In the genomic region with DNA sequence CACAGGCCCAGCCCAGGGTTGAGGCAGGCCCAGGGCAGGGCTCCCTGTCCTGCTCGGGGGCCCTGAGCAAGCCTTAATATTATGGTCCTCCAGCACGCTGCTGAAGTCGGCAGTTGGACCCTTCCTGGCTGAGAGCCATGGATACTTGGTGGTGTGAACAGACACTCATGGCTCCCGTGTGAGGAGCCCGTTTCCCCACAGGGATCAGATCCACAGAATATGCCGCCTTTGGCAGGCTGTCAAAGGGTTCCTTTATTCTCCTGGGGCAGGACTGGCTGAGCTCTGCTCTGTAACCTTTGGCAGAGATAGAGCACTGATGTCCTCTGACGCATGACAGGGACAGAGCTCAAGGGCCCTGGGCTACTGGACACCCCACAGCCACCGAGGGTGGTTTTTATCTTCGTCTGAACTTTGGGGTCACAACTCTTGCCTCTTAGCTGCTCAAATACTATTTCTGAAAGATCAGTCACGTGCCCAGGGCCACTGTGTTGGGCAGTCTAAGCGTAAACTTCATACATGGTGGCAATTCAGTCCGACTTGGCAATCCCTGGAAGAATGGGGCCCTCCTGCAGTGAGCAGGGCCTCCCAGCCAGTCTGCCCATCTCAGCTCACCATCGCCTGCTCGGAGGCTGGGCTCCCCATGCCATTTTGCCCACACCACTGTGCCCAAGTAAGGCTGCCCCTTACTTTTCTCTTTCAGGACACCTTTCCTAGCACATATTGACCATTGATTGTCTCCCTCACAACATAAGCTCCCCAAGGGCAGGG, we compare ENCODE assay signal across 17 cellular contexts. TPM values are rescaled to one million over a fixed set of nuclear protein-coding genes. Genes with fewer than 3 reads are reported as not detected.
DNase-seq lines count a peak whose midpoint lies in the region; ATAC-seq, FAIRE-seq and TF ChIP-seq lines count a peak whose summit lies in the region.
"Had no signal": no experiment of that assay in that cellular context is flagged by ENCODE, and none has a peak within 500 bp of the region (broad histone marks: within the 10 kb centered on the region; RNA-seq: fewer than 3 reads in every experiment).

No MANE protein-coding gene starts in this region.

- H3K4me1 ChIP-seq in K562 (replicated peaks in 1 of 2; ENCODE audit: control insufficient read depth in 2 of 2, insufficient read depth in 2 of 2, low read length in 2 of 2), result peaks cover 0 to 4% of the 10 kb centered on the region in 2 experiments; a peak in 2 of 5 replicates
- H3K4me1 ChIP-seq in liver (ENCODE audit: control insufficient read depth in 4 of 4, insufficient read depth in 4 of 4, low read length in 3 of 4), result peaks cover 16 to 53% (median 46%) of the 10 kb centered on the region in 4 donors
- H3K4me1 ChIP-seq in vagina, result peaks cover 18% of the 10 kb centered on the region
- peaks cover 25% of the 10 kb centered on the region for H3K4me1 ChIP-seq in suprapubic skin
- H3K4me1 ChIP-seq: uterus had no signal

- in situ Hi-C loops in K562 (cut with MboI), result no loop called here

- no peaks in the 10 kb centered on the region for H4K20me1 ChIP-seq in K562 (replicated peaks; ENCODE audit: control insufficient read depth, insufficient read depth, low read length)

- TF ChIP-seq POLR2A in K562 (conservative IDR thresholded peaks at IDR 0.05) (no peak), vagina (IDR thresholded peaks at IDR 0.05) (no peak), suprapubic skin (IDR thresholded peaks at IDR 0.05) (no peak)

- no peaks in the 10 kb centered on the region for H3K27me3 ChIP-seq in K562 (ENCODE audit: control insufficient read depth in 2 of 2, insufficient read depth in 2 of 2, low read length in 2 of 2)
- no peaks in the 10 kb centered on the region for H3K27me3 ChIP-seq in liver (ENCODE audit: control insufficient read depth in 4 of 4, insufficient read depth in 4 of 4, low read length in 3 of 4)
- no peaks in the 10 kb centered on the region for H3K27me3 ChIP-seq in vagina
- H3K27me3 ChIP-seq in suprapubic skin, result no peaks in the 10 kb centered on the region
- H3K27me3 ChIP-seq: uterus had no signal

- no peak overlapping the region for H2AFZ ChIP-seq in K562 (ENCODE audit: low read depth, low read length)

- no peaks in the 10 kb centered on the region for H3K79me2 ChIP-seq in K562 (ENCODE audit: control insufficient read depth, insufficient read depth, low read length)

- no peak for FAIRE-seq in K562 (lab: Jason Lieb, UNC)
- FAIRE-seq: colon had no signal

- intact Hi-C loops in K562 (cut with micrococcal nuclease) (no loop called here), vagina (cut with DNase I) (no loop called here)

- no peak for TF ChIP-seq CTCF in K562 (IDR thresholded peaks at IDR 0.05 in 2 of 3, conservative IDR thresholded peaks at IDR 0.05 in 1 of 3; ENCODE audit: insufficient read depth in 2 of 3, low read depth in 1 of 3, low read length in 3 of 3)
- no peak for TF ChIP-seq CTCF in liver (IDR thresholded peaks at IDR 0.05; ENCODE audit: low read depth, low read length, missing input control)
- TF ChIP-seq CTCF in vagina (IDR thresholded peaks at IDR 0.05), result no peak
- no peak for TF ChIP-seq CTCF in suprapubic skin (IDR thresholded peaks at IDR 0.05)

- ATAC-seq in K562 (peak; percentile 38; the same call in 2 of the 3 replicates), GM19324 (IDR thresholded peaks at IDR 0.05; ENCODE audit: low FRiP score, unreplicated experiment) (no peak)

- H3K9ac ChIP-seq in K562 (ENCODE audit: insufficient read depth in 1 of 2, low read depth in 2 of 2, low read length in 2 of 2), result no peak overlapping the region; a peak in 1 of 4 replicates
- H3K9ac ChIP-seq in liver (ENCODE audit: low read depth in 1 of 2, low read length in 2 of 2), result no peak overlapping the region

- POLR2A ChIA-PET in K562 (lab: Yijun Ruan, JAX), result interaction anchor here (0.9 to 3.4 kb wide), 3 partner anchors 9 to 11 kb away, joined by 3 to 11 read pairs (median 4); no protein-coding TSS in a partner anchor

- TF ChIP-seq RAD21 in K562 (CRISPR knock-in tag; conservative IDR thresholded peaks at IDR 0.05 in 1 of 2, IDR thresholded peaks at IDR 0.05 in 1 of 2) (no peak), liver (IDR thresholded peaks at IDR 0.05) (peak in 1 of 2 donors; percentile 35)

- peak; percentile 35 for DNase-seq in activated CD8-positive, alpha-beta memory T cell treated with anti-CD3 and anti-CD28 coated beads for 24 hours
- DNase-seq in activated CD8-positive, alpha-beta memory T cell treated with anti-CD3 and anti-CD28 coated beads, Interleukin-2, amount 50 U/mL, for 48 hours, result no peak
- DNase-seq in K562 (ENCODE audit: extremely low read depth in 1 of 4, low spot score in 3 of 4) (no peak), vagina (ENCODE audit: extremely low spot score in 2 of 2) (peak; percentile 64 to 87), suprapubic skin (ENCODE audit: low spot score in 2 of 2) (no peak), GM19240 (ENCODE audit: insufficient read length, low spot score) (no peak)
- DNase-seq: activated CD4-positive, alpha-beta memory T cell treated with anti-CD3 and anti-CD28 coated beads for 36 hours; H9; KBM-7; naive B cell; NCI-H1694; stimulated activated CD4-positive, alpha-beta T cell treated with anti-CD3 and anti-CD28 coated beads, Interleukin-2, amount 100 ng/mL, for 48 hours had no signal

- CTCF ChIA-PET in K562 (lab: Yijun Ruan, JAX; ENCODE audit: low intra/inter-chr PET ratio), result no interaction called here

- H3K27ac ChIP-seq in K562 (ENCODE audit: extremely low read depth, low read depth, low read length) (no peak overlapping the region), liver (ENCODE audit: low read depth in 1 of 2, low read length in 2 of 2) (peak overlapping the region in 1 of 2 donors; percentile 51), vagina (no peak overlapping the region), suprapubic skin (no peak overlapping the region)
- H3K27ac ChIP-seq: SK-N-MC, uterus had no signal

- H3K4me3 ChIP-seq in K562, result no peak overlapping the region
- H3K4me3 ChIP-seq in liver (ENCODE audit: low read depth in 1 of 3, low read length in 3 of 3), result no peak overlapping the region
- no peak overlapping the region for H3K4me3 ChIP-seq in vagina
- H3K4me3 ChIP-seq in suprapubic skin, result no peak overlapping the region
- H3K4me3 ChIP-seq: SK-N-MC, uterus had no signal

- no peak for TF ChIP-seq EP300 in K562 (IDR thresholded peaks at IDR 0.05; ENCODE audit: low read length)
- no peak for TF ChIP-seq EP300 in suprapubic skin (IDR thresholded peaks at IDR 0.05)

- H3K36me3 ChIP-seq in K562 (ENCODE audit: control insufficient read depth, insufficient read depth, low read length) (peaks cover 63% of the 10 kb centered on the region), liver (ENCODE audit: control insufficient read depth in 4 of 4, insufficient read depth in 3 of 4, low read depth in 1 of 4, low read length in 3 of 4) (no peaks in the 10 kb centered on the region), vagina (peaks cover 0 to 23% of the 10 kb centered on the region in 2 donors), suprapubic skin (peaks cover 20% of the 10 kb centered on the region)
- H3K36me3 ChIP-seq: uterus had no signal

- no peaks in the 10 kb centered on the region for H3K9me1 ChIP-seq in K562 (ENCODE audit: control insufficient read depth, insufficient read depth, low read length)

- no peak overlapping the region for H3K4me2 ChIP-seq in K562 (ENCODE audit: insufficient read depth, low read length)

- WGBS in K562 (ENCODE audit: insufficient coverage, low coverage, missing lambda C conversion rate), result 85% methylated on average over 13 of the region's 14 CpGs
- 46% methylated on average over 14 of the region's 14 CpGs for WGBS in liver
- 81% methylated on average over 8 of the region's 14 CpGs for WGBS in suprapubic skin

- no TSS peak for BruUV-seq in K562 (replicated peaks; lab: Mats Ljungman, UMichigan)

- H3K9me3 ChIP-seq in K562 (replicated peaks; ENCODE audit: control insufficient read depth, insufficient read depth, low read depth, low read length), result no peaks in the 10 kb centered on the region
- H3K9me3 ChIP-seq in liver (ENCODE audit: control insufficient read depth in 4 of 4, low read length in 3 of 4), result no peaks in the 10 kb centered on the region
- no peaks in the 10 kb centered on the region for H3K9me3 ChIP-seq in vagina
- no peaks in the 10 kb centered on the region for H3K9me3 ChIP-seq in suprapubic skin
- H3K9me3 ChIP-seq: uterus had no signal

RNA-seq across cellular contexts. Expression of a gene that starts 49.1 kb away (rescaled TPM):
- total RNA-seq in K562 (2011; cell fraction: chromatin; rRNA removed; ENCODE audit: low replicate concordance), result 58.0 and 101 TPM in 2 replicates
- total RNA-seq in K562 (2011; cell fraction: nucleolus; rRNA removed), result 38.5 and 41.2 TPM in 2 replicates
- total RNA-seq in K562 (2011; cell fraction: nucleoplasm; rRNA removed), result 56.0 and 65.7 TPM in 2 replicates
- total RNA-seq in K562 (2014; rRNA removed), result 27.5 and 35.0 TPM in 2 replicates
- 47.8 and 48.8 TPM in 2 replicates for total RNA-seq in K562 (2014; rRNA removed; fragmentation: Illumina TruSeq; extraction: Trizol)
- total RNA-seq in K562 (2015; rRNA removed; fragmentation: Illumina TruSeq; extraction: Trizol), result 38.1 and 39.4 TPM in 2 replicates
- total RNA-seq in K562 (2021), result 44.5 and 45.8 TPM in 2 replicates
- polyA plus RNA-seq in K562 (2011; rRNA removed), result 47.2 and 55.1 TPM in 2 replicates
- polyA plus RNA-seq in K562 (2011; cell fraction: cytosol; rRNA removed), result 35.5 and 44.3 TPM in 2 replicates
- polyA plus RNA-seq in K562 (2011; cell fraction: nucleus; rRNA removed), result 34.9 and 43.0 TPM in 2 replicates
- polyA plus RNA-seq in K562 (2012), result 31.4 and 37.6 TPM in 2 replicates
- 43.1 and 47.5 TPM in 2 replicates for polyA plus RNA-seq in K562 (2014; fragmentation: Illumina TruSeq; extraction: Trizol)
- polyA plus RNA-seq in K562 (2014; fragmentation: Nextera tagmentation; extraction: Ambion mirVana), result 10 to 100 TPM in 1 of 2 experiments, 1 to 10 TPM in 1; 9.8 to 23.5 TPM
- 29.4 and 33.7 TPM in 2 replicates for polyA plus RNA-seq in K562 (2014; rRNA removed)
- polyA minus RNA-seq in K562 (2011; rRNA and poly(A)+ RNA removed), result 95.8 and 118 TPM in 2 replicates
- polyA minus RNA-seq in K562 (2011; cell fraction: cytosol; rRNA and poly(A)+ RNA removed), result 32.4 and 42.9 TPM in 2 replicates
- polyA minus RNA-seq in K562 (2011; cell fraction: nucleus; rRNA and poly(A)+ RNA removed), result 49.7 and 83.2 TPM in 2 replicates
- 10 to 100 TPM; 15.4 to 20.4 TPM for total RNA-seq in liver
- 1 to 10 TPM; 4.6 to 7.3 TPM for polyA plus RNA-seq in liver
- total RNA-seq in vagina, result 13.5 TPM
- total RNA-seq in suprapubic skin, result 10 to 100 TPM; 11.2 to 24.7 (median 17.1) TPM

RNA-seq across cellular contexts. Expression of a gene that starts 49.3 kb away (rescaled TPM):
- total RNA-seq in K562 (2011; cell fraction: chromatin; rRNA removed; ENCODE audit: low replicate concordance), result 55.4 and 146 TPM in 2 replicates
- 28.3 and 40.1 TPM in 2 replicates for total RNA-seq in K562 (2011; cell fraction: nucleolus; rRNA removed)
- total RNA-seq in K562 (2011; cell fraction: nucleoplasm; rRNA removed), result 75.1 and 120 TPM in 2 replicates
- total RNA-seq in K562 (2014; rRNA removed) (24.4 and 28.0 TPM in 2 replicates), K562 (2014; rRNA removed; fragmentation: Illumina TruSeq; extraction: Trizol) (21.8 and 24.4 TPM in 2 replicates), K562 (2015; rRNA removed; fragmentation: Illumina TruSeq; extraction: Trizol) (23.0 and 24.2 TPM in 2 replicates), K562 (2021) (34.8 and 36.9 TPM in 2 replicates), liver (10 to 100 TPM; 26.9 to 34.3 TPM), vagina (23.8 TPM), suprapubic skin (10 to 100 TPM; 24.7 to 45.6 (median 27.7) TPM)
- polyA plus RNA-seq in K562 (2011; rRNA removed) (29.5 and 39.2 TPM in 2 replicates), K562 (2014; fragmentation: Illumina TruSeq; extraction: Trizol) (30.5 and 43.0 TPM in 2 replicates), K562 (2014; fragmentation: Nextera tagmentation; extraction: Ambion mirVana) (1 to 10 TPM; 5.5 to 8.2 TPM), K562 (2014; rRNA removed) (30.4 and 35.4 TPM in 2 replicates), liver (10 to 100 TPM in 1 of 2 donors, 1 to 10 TPM in 1; 5.8 to 31.9 TPM)
- polyA plus RNA-seq in K562 (2011; cell fraction: cytosol; rRNA removed), result 21.4 and 25.5 TPM in 2 replicates
- polyA plus RNA-seq in K562 (2011; cell fraction: nucleus; rRNA removed), result 27.3 and 36.1 TPM in 2 replicates
- 18.9 and 19.1 TPM in 2 replicates for polyA plus RNA-seq in K562 (2012)
- polyA minus RNA-seq in K562 (2011; rRNA and poly(A)+ RNA removed), result 39.0 and 39.6 TPM in 2 replicates
- 26.3 and 34.9 TPM in 2 replicates for polyA minus RNA-seq in K562 (2011; cell fraction: cytosol; rRNA and poly(A)+ RNA removed)
- polyA minus RNA-seq in K562 (2011; cell fraction: nucleus; rRNA and poly(A)+ RNA removed), result 40.5 and 59.6 TPM in 2 replicates

Comparison
In these comparisons a context has a peak if more than half of its experiments do, and no peak if none do; other contexts are left out.
1. DNase-seq: peak in activated CD8-positive, alpha-beta memory T cell treated with anti-CD3 and anti-CD28 coated beads for 24 hours (single experiment) and vagina (2 of 2); none in activated CD8-positive, alpha-beta memory T cell treated with anti-CD3 and anti-CD28 coated beads, Interleukin-2, amount 50 U/mL, for 48 hours (single experiment), K562 (0 of 4), suprapubic skin (0 of 2) and GM19240 (single experiment).